In genomic region chr3:15064299-15064834, GRCh38 we compare ENCODE assay signal across 8 cellular contexts. TPM values are rescaled to one million over a fixed set of nuclear protein-coding genes. Genes with fewer than 3 reads are reported as not detected.
DNase-seq lines count a peak whose midpoint lies in the region; ATAC-seq and TF ChIP-seq lines count a peak whose summit lies in the region.

No MANE protein-coding gene starts in this region.

- H3K36me3 ChIP-seq in OCI-LY3 (replicated peaks; ENCODE audit: low read depth, low read length): peaks cover 15% of the 10 kb centered on the region

- H3K27me3 ChIP-seq in OCI-LY3 (ENCODE audit: low read depth, low read length): no peaks in the 10 kb centered on the region

- no peaks in the 10 kb centered on the region for H3K9me3 Mint-ChIP-seq in MCF 10A (ENCODE audit: unreplicated experiment)

- H3K4me2 ChIP-seq in OCI-LY3 (ENCODE audit: low read length): peak overlapping the region; percentile 92

- CTCF ChIA-PET in MCF 10A (lab: Yijun Ruan, JAX): interaction anchor here (1.4 to 1.7 kb wide), 2 partner anchors 12 to 138 kb away, joined by 4 to 6 read pairs; no protein-coding TSS in a partner anchor

- intact Hi-C loops in MCF 10A (cut with micrococcal nuclease): loop anchor here (2.0 kb wide), 1 partner anchor 34 kb away; the partner anchor contains the start of gene RBSN

- H3K4me3 Mint-ChIP-seq in MCF 10A (ENCODE audit: unreplicated experiment): peak overlapping the region; percentile 80

- H3K79me2 ChIP-seq in OCI-LY3 (ENCODE audit: low read length): peaks cover 39% of the 10 kb centered on the region

- TF ChIP-seq CTCF in OCI-LY3 (IDR thresholded peaks at IDR 0.05; ENCODE audit: low read depth, low read length) (no peak), MCF 10A (IDR thresholded peaks at IDR 0.05; ENCODE audit: unreplicated experiment) (no peak)

- ATAC-seq in HG02588 (IDR thresholded peaks at IDR 0.05; ENCODE audit: unreplicated experiment): peak; percentile 10

- peaks cover 10% of the 10 kb centered on the region for H3K4me1 Mint-ChIP-seq in MCF 10A (ENCODE audit: insufficient read depth, unreplicated experiment)

- peak overlapping the region; percentile 87 for H3K9ac ChIP-seq in OCI-LY3 (ENCODE audit: low read length)

- H3K27me3 Mint-ChIP-seq in MCF 10A (ENCODE audit: insufficient read depth, unreplicated experiment): no peaks in the 10 kb centered on the region

- H3K27ac ChIP-seq in OCI-LY3 (ENCODE audit: low read length): peak overlapping the region; percentile 39; the same call in 1 of the 2 replicates

- POLR2A ChIA-PET in MCF 10A (lab: Yijun Ruan, JAX): interaction anchor here (0.6 to 3.3 kb wide), 21 partner anchors 9 to 940 kb away, joined by 3 to 49 read pairs (median 3); partner anchors contain the start of genes BTD, C3orf20, CAPN7 and CCDC174

- peak; percentile 14 to 26 for DNase-seq in activated CD4-positive, alpha-beta T cell treated with anti-CD3 and anti-CD28 coated beads for 4 hours
- DNase-seq in activated CD4-positive, alpha-beta T cell treated with anti-CD3 and anti-CD28 coated beads for 1 hour: no peak
- DNase-seq in MCF 10A (ENCODE audit: unreplicated experiment) (peak; percentile 30), iris pigment epithelial cell (ENCODE audit: low read depth) (peak; percentile 47), HK-2 (ENCODE audit: unreplicated experiment) (no peak)
- peak; percentile 12 to 18 for DNase-seq in stimulated activated CD4-positive, alpha-beta T cell treated with anti-CD3 and anti-CD28 coated beads, Interleukin-2, amount 100 ng/mL, for 48 hours

- H3K4me1 ChIP-seq in OCI-LY3 (ENCODE audit: low read length): peaks cover 17% of the 10 kb centered on the region

- no peaks in the 10 kb centered on the region for H3K9me3 ChIP-seq in OCI-LY3 (ENCODE audit: insufficient read depth, low read length)

- peaks cover 15% of the 10 kb centered on the region; the same call in 1 of the 2 replicates for H4K20me1 ChIP-seq in OCI-LY3 (ENCODE audit: insufficient read depth, low read length)

- H3K36me3 Mint-ChIP-seq in MCF 10A (ENCODE audit: insufficient read depth, unreplicated experiment): peaks cover 21% of the 10 kb centered on the region

- H3K4me3 ChIP-seq in OCI-LY3 (ENCODE audit: low read length): peak overlapping the region; percentile 88

- H3K27ac Mint-ChIP-seq in MCF 10A (ENCODE audit: low read depth, unreplicated experiment): peak overlapping the region; percentile 93

- H2AFZ ChIP-seq in OCI-LY3 (ENCODE audit: low read depth, low read length): 0 out of 2 replicates have a peak overlapping the region, but pooled peaks have one; percentile 44

- BruUV-seq in MCF 10A (replicated peaks; lab: Mats Ljungman, UMichigan): no TSS peak

RNA-seq across cellular contexts. Expression of gene MRPS25, which starts 0.7 kb away (rescaled TPM):
- total RNA-seq in MCF 10A (2022): 81.0 and 87.2 TPM in 2 replicates

RNA-seq across cellular contexts. Expression of gene RBSN, which starts 34.6 kb away (rescaled TPM):
- 37.7 and 39.6 TPM in 2 replicates for total RNA-seq in MCF 10A (2022)

Comparison
In these comparisons a context has a peak if more than half of its experiments do, and no peak if none do; other contexts are left out.
1. DNase-seq: peak in activated CD4-positive, alpha-beta T cell treated with anti-CD3 and anti-CD28 coated beads for 4 hours (2 of 2), MCF 10A (single experiment), iris pigment epithelial cell (single experiment) and stimulated activated CD4-positive, alpha-beta T cell treated with anti-CD3 and anti-CD28 coated beads, Interleukin-2, amount 100 ng/mL, for 48 hours (2 of 2); none in activated CD4-positive, alpha-beta T cell treated with anti-CD3 and anti-CD28 coated beads for 1 hour (single experiment) and HK-2 (single experiment).